10 cellular contexts compared by ENCODE assay signal in the genomic region with DNA sequence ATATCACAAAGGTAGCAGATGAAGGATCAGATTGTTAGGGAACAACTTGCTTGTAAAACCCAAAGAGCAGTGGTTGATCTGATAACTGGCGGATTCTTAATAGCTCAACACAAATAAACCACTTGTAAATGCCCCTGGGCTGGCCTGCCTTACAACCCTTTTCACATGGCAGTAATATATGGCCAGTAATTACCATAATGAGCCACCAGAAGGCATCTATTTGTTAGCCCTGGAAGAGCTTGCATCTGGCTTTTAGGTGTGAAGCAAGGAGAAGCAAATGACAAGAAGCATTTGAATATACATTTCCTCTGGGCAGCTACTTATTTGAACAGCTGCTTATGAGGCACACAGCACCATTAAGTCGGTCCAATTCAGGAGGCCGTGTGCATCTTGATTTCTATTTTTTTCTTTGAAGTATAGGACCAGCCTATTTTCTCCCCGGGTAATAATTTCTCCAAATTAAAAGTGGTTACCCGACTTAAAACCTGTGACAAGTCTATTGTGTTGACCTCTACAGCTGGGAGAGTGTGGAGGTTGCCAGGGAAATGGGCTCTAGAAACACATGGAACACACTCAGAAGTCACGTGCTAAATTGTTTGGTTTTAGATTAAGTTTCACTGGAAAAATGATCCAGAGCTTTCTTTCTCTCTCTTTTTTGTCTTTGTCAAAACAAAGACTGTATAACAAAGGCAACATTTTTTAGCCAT.
A peak's percentile ranks its signal among the peaks of the same experiment; 100 is the strongest.
DNase-seq lines count a peak whose midpoint lies in the region; ATAC-seq, FAIRE-seq and TF ChIP-seq lines count a peak whose summit lies in the region.
"Had no signal": no experiment of that assay in that cellular context is flagged by ENCODE, and none has a peak within 500 bp of the region (broad histone marks: within the 10 kb centered on the region; RNA-seq: fewer than 3 reads in every experiment).

No MANE protein-coding gene starts in this region.

- no peak for FAIRE-seq in HTR-8/SVneo (lab: Jason Lieb, UNC)
- FAIRE-seq: GM18507 had no signal

- H3K9me3 ChIP-seq in SK-N-SH (no peaks in the 10 kb centered on the region), T-helper 17 cell (ENCODE audit: control insufficient read depth, low read length, poor library complexity, severe bottlenecking) (no peaks in the 10 kb centered on the region)

- H2AFZ ChIP-seq in SK-N-SH (ENCODE audit: low read depth): peak overlapping the region; percentile 27; the same call in 1 of the 2 replicates

- no peak overlapping the region for H3K4me3 Mint-ChIP-seq in mesothelial cell of epicardium
- H3K4me3 Mint-ChIP-seq in T-helper 17 cell: no peak overlapping the region

- H3K4me3 ChIP-seq in SK-N-SH (ENCODE audit: low read depth in 2 of 2, low read length in 1 of 2): no peak overlapping the region
- no peak overlapping the region for H3K4me3 ChIP-seq in coronary artery

- H3K79me2 ChIP-seq in SK-N-SH (ENCODE audit: insufficient read depth): no peaks in the 10 kb centered on the region

- 20% methylated on average over 6 of the region's 6 CpGs for WGBS in SK-N-SH (ENCODE audit: low lambda C conversion rate)

- peak in 1 of 2 experiments; percentile 33; a peak in 1 of 4 replicates for TF ChIP-seq EP300 in SK-N-SH (IDR thresholded peaks at IDR 0.05; ENCODE audit: borderline replicate concordance in 1 of 2, low read depth in 1 of 2, low read length in 1 of 2)

- no peak overlapping the region for H3K4me2 ChIP-seq in SK-N-SH

- no peaks in the 10 kb centered on the region for H3K9me3 Mint-ChIP-seq in mesothelial cell of epicardium

- no peak overlapping the region for H3K9ac ChIP-seq in SK-N-SH

- no peaks in the 10 kb centered on the region for H3F3A ChIP-seq in SK-N-SH (replicated peaks; ENCODE audit: insufficient read depth)

- TF ChIP-seq CTCF in GM12872 (IDR thresholded peaks at IDR 0.05; ENCODE audit: insufficient read depth, low read depth, low read length) (peak; percentile 19; the same call in 1 of the 3 replicates), SK-N-SH (IDR thresholded peaks at IDR 0.05) (peak; percentile 26), mesothelial cell of epicardium (IDR thresholded peaks at IDR 0.05; ENCODE audit: unreplicated experiment) (no peak), coronary artery (IDR thresholded peaks at IDR 0.05) (no peak)

- H3K27ac Mint-ChIP-seq in mesothelial cell of epicardium: peak overlapping the region; percentile 51
- H3K27ac Mint-ChIP-seq in T-helper 17 cell: no peak overlapping the region

- H3K4me1 Mint-ChIP-seq in mesothelial cell of epicardium (peaks cover 67% of the 10 kb centered on the region), T-helper 17 cell (no peaks in the 10 kb centered on the region)

- peak; percentile 46 for TF ChIP-seq RAD21 in SK-N-SH (IDR thresholded peaks at IDR 0.05; ENCODE audit: low read length)

- H3K36me3 ChIP-seq in SK-N-SH (replicated peaks in 1 of 2; ENCODE audit: control insufficient read depth in 1 of 2, insufficient read depth in 2 of 2, low read length in 1 of 2): no peaks in the 10 kb centered on the region

- no peaks in the 10 kb centered on the region for H4K20me1 ChIP-seq in SK-N-SH (ENCODE audit: insufficient read depth)

- no peaks in the 10 kb centered on the region for H3K27me3 ChIP-seq in SK-N-SH (ENCODE audit: insufficient read depth)

- H3K27ac ChIP-seq in SK-N-SH (ENCODE audit: low read depth in 2 of 2, low read length in 1 of 2): no peak overlapping the region
- H3K27ac ChIP-seq in coronary artery: no peak overlapping the region

- no peaks in the 10 kb centered on the region for H3K9me2 ChIP-seq in SK-N-SH

- DNase-seq in NCI-H1694 treated with DMSO at 0.1 percent for 48 hours (lab: John Stamatoyannopoulos, UW) (peak; percentile 3), SK-N-SH (peak; percentile 50), mesothelial cell of epicardium (ENCODE audit: low spot score in 2 of 2, unreplicated experiment in 2 of 2) (no peak), T-helper 17 cell (no peak), ecto neural progenitor cell (ENCODE audit: low spot score) (no peak), HTR-8/SVneo (ENCODE audit: insufficient read length, low spot score) (no peak), coronary artery (ENCODE audit: low spot score) (no peak)
- DNase-seq: activated CD8-positive, alpha-beta memory T cell treated with anti-CD3 and anti-CD28 coated beads for 24 hours had no signal

- H3K4me1 ChIP-seq in SK-N-SH (ENCODE audit: control insufficient read depth in 1 of 2, insufficient read depth in 2 of 2, low read depth in 1 of 2, low read length in 1 of 2): peaks cover 0 to 9% of the 10 kb centered on the region in 2 experiments; a peak in 2 of 4 replicates

- H3K27me3 Mint-ChIP-seq in mesothelial cell of epicardium (ENCODE audit: low read depth): peaks cover 15% of the 10 kb centered on the region
- peaks cover 30% of the 10 kb centered on the region for H3K27me3 Mint-ChIP-seq in T-helper 17 cell

- ATAC-seq in T-helper 17 cell: no peak

- CTCF ChIA-PET in SK-N-SH (lab: Yijun Ruan, JAX): interaction anchor here (0.7 to 3.6 kb wide), 19 partner anchors 9 to 906 kb away, joined by 3 to 24 read pairs (median 4); a partner anchor contains a TSS

- POLR2A ChIA-PET in SK-N-SH (lab: Yijun Ruan, JAX): no interaction called here

- H3K36me3 Mint-ChIP-seq in mesothelial cell of epicardium: no peaks in the 10 kb centered on the region
- peaks cover 2% of the 10 kb centered on the region for H3K36me3 Mint-ChIP-seq in T-helper 17 cell (ENCODE audit: low read depth)

TF ChIP-seq in SK-N-SH, 30 proteins besides CTCF, POLR2A, EP300 and RAD21:
- TF ChIP-seq POLR2AphosphoS5 (IDR thresholded peaks at IDR 0.05; ENCODE audit: low read depth, low read length): no peak
- TF ChIP-seq YY1 (IDR thresholded peaks at IDR 0.05; ENCODE audit: low read depth): no peak
- peak; percentile 35 for TF ChIP-seq CHD2 (IDR thresholded peaks at IDR 0.05; ENCODE audit: low read length, partially characterized antibody)
- TF ChIP-seq, protein P1, sequence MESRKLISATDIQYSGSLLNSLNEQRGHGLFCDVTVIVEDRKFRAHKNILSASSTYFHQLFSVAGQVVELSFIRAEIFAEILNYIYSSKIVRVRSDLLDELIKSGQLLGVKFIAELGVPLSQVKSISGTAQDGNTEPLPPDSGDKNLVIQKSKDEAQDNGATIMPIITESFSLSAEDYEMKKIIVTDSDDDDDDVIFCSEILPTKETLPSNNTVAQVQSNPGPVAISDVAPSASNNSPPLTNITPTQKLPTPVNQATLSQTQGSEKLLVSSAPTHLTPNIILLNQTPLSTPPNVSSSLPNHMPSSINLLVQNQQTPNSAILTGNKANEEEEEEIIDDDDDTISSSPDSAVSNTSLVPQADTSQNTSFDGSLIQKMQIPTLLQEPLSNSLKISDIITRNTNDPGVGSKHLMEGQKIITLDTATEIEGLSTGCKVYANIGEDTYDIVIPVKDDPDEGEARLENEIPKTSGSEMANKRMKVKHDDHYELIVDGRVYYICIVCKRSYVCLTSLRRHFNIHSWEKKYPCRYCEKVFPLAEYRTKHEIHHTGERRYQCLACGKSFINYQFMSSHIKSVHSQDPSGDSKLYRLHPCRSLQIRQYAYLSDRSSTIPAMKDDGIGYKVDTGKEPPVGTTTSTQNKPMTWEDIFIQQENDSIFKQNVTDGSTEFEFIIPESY (IDR thresholded peaks at IDR 0.05; ENCODE audit: borderline replicate concordance, low read depth): no peak
- peak; percentile 67; the same call in 1 of the 2 replicates for TF ChIP-seq RCOR1 (IDR thresholded peaks at IDR 0.05; ENCODE audit: low read length)
- TF ChIP-seq FOSL2 (IDR thresholded peaks at IDR 0.05; ENCODE audit: borderline replicate concordance, low read depth): no peak
- no peak for TF ChIP-seq RXRA (IDR thresholded peaks at IDR 0.05; ENCODE audit: borderline replicate concordance, low read depth)
- peak; percentile 52 for TF ChIP-seq GATA2 (CRISPR knock-in tag; IDR thresholded peaks at IDR 0.05)

Comparison
In these comparisons a context has a peak if more than half of its experiments do, and no peak if none do; other contexts are left out.
1. CTCF ChIP-seq: peak in GM12872 (single experiment) and SK-N-SH (single experiment); none in mesothelial cell of epicardium (single experiment) and coronary artery (single experiment).
2. DNase-seq: peak in NCI-H1694 treated with DMSO at 0.1 percent for 48 hours (single experiment) and SK-N-SH (single experiment); none in mesothelial cell of epicardium (0 of 2), T-helper 17 cell (0 of 3), ecto neural progenitor cell (single experiment), HTR-8/SVneo (single experiment) and coronary artery (single experiment).